ENCODE assay signal across 1 cellular context in the genomic region with DNA sequence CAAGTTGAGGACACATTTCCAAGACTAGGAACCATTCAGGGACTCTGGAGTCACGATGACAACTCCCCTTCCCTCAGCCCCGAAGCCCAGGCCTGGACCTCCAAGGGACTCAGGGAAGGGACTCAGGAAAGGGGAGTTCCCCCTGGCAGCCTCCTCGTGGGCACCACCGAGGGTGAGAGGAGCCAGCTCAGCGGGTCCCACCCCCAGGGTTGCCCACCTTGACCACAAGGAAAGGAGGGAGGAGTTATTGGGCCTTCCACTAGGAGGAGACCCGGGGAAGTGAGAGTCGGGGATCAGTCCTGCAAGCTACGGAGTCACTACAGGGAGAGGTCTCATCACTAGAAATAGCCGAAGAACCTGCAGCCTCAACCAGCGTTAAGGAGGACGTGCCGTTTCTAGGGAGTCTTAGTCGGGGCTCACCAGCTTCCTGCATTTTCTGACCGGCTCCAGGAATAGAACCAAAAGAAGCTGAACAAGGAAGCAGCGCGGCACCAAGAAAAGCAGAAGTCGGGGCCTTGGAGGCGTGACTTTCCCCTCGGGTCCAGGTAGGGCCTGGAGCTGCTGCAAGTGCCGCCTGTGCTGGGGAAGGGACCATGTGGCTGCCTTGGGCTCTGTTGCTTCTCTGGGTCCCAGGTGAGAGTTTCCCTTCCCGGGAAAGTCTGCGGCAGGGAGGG.
TF ChIP-seq lines count a peak whose summit lies in the region.

A gene (plus strand): TSS at position 524 of the 674 bp plus-strand sequence. CDS start 70 bp downstream, at position 594.

TF ChIP-seq in K562, 482 proteins besides CTCF, POLR2A, EP300 and RAD21 (continued from another document and continues in another):
- TF ChIP-seq, protein P1, sequence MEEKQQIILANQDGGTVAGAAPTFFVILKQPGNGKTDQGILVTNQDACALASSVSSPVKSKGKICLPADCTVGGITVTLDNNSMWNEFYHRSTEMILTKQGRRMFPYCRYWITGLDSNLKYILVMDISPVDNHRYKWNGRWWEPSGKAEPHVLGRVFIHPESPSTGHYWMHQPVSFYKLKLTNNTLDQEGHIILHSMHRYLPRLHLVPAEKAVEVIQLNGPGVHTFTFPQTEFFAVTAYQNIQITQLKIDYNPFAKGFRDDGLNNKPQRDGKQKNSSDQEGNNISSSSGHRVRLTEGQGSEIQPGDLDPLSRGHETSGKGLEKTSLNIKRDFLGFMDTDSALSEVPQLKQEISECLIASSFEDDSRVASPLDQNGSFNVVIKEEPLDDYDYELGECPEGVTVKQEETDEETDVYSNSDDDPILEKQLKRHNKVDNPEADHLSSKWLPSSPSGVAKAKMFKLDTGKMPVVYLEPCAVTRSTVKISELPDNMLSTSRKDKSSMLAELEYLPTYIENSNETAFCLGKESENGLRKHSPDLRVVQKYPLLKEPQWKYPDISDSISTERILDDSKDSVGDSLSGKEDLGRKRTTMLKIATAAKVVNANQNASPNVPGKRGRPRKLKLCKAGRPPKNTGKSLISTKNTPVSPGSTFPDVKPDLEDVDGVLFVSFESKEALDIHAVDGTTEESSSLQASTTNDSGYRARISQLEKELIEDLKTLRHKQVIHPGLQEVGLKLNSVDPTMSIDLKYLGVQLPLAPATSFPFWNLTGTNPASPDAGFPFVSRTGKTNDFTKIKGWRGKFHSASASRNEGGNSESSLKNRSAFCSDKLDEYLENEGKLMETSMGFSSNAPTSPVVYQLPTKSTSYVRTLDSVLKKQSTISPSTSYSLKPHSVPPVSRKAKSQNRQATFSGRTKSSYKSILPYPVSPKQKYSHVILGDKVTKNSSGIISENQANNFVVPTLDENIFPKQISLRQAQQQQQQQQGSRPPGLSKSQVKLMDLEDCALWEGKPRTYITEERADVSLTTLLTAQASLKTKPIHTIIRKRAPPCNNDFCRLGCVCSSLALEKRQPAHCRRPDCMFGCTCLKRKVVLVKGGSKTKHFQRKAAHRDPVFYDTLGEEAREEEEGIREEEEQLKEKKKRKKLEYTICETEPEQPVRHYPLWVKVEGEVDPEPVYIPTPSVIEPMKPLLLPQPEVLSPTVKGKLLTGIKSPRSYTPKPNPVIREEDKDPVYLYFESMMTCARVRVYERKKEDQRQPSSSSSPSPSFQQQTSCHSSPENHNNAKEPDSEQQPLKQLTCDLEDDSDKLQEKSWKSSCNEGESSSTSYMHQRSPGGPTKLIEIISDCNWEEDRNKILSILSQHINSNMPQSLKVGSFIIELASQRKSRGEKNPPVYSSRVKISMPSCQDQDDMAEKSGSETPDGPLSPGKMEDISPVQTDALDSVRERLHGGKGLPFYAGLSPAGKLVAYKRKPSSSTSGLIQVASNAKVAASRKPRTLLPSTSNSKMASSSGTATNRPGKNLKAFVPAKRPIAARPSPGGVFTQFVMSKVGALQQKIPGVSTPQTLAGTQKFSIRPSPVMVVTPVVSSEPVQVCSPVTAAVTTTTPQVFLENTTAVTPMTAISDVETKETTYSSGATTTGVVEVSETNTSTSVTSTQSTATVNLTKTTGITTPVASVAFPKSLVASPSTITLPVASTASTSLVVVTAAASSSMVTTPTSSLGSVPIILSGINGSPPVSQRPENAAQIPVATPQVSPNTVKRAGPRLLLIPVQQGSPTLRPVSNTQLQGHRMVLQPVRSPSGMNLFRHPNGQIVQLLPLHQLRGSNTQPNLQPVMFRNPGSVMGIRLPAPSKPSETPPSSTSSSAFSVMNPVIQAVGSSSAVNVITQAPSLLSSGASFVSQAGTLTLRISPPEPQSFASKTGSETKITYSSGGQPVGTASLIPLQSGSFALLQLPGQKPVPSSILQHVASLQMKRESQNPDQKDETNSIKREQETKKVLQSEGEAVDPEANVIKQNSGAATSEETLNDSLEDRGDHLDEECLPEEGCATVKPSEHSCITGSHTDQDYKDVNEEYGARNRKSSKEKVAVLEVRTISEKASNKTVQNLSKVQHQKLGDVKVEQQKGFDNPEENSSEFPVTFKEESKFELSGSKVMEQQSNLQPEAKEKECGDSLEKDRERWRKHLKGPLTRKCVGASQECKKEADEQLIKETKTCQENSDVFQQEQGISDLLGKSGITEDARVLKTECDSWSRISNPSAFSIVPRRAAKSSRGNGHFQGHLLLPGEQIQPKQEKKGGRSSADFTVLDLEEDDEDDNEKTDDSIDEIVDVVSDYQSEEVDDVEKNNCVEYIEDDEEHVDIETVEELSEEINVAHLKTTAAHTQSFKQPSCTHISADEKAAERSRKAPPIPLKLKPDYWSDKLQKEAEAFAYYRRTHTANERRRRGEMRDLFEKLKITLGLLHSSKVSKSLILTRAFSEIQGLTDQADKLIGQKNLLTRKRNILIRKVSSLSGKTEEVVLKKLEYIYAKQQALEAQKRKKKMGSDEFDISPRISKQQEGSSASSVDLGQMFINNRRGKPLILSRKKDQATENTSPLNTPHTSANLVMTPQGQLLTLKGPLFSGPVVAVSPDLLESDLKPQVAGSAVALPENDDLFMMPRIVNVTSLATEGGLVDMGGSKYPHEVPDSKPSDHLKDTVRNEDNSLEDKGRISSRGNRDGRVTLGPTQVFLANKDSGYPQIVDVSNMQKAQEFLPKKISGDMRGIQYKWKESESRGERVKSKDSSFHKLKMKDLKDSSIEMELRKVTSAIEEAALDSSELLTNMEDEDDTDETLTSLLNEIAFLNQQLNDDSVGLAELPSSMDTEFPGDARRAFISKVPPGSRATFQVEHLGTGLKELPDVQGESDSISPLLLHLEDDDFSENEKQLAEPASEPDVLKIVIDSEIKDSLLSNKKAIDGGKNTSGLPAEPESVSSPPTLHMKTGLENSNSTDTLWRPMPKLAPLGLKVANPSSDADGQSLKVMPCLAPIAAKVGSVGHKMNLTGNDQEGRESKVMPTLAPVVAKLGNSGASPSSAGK (IDR thresholded peaks at IDR 0.05), result 0 out of 2 replicates have a peak, but pooled peaks have one; percentile 11
- TF ChIP-seq, protein P2, sequence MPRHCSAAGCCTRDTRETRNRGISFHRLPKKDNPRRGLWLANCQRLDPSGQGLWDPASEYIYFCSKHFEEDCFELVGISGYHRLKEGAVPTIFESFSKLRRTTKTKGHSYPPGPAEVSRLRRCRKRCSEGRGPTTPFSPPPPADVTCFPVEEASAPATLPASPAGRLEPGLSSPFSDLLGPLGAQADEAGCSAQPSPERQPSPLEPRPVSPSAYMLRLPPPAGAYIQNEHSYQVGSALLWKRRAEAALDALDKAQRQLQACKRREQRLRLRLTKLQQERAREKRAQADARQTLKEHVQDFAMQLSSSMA (CRISPR knock-in tag; IDR thresholded peaks at IDR 0.05), result 0 out of 2 replicates have a peak, but pooled peaks have one; percentile 23
- TF ChIP-seq KAT7 (CRISPR knock-in tag; IDR thresholded peaks at IDR 0.05; ENCODE audit: borderline replicate concordance), result peak; percentile 85
- TF ChIP-seq SETDB1 (IDR thresholded peaks at IDR 0.05; ENCODE audit: low read length), result no peak
- TF ChIP-seq ZNF175 (CRISPR knock-in tag; IDR thresholded peaks at IDR 0.05; ENCODE audit: low read depth), result peak; percentile 21; the same call in 1 of the 2 replicates
- TF ChIP-seq ZNF589 (CRISPR knock-in tag; IDR thresholded peaks at IDR 0.05; ENCODE audit: low read depth), result 0 out of 2 replicates have a peak, but pooled peaks have one; percentile 52
- TF ChIP-seq, protein P3, sequence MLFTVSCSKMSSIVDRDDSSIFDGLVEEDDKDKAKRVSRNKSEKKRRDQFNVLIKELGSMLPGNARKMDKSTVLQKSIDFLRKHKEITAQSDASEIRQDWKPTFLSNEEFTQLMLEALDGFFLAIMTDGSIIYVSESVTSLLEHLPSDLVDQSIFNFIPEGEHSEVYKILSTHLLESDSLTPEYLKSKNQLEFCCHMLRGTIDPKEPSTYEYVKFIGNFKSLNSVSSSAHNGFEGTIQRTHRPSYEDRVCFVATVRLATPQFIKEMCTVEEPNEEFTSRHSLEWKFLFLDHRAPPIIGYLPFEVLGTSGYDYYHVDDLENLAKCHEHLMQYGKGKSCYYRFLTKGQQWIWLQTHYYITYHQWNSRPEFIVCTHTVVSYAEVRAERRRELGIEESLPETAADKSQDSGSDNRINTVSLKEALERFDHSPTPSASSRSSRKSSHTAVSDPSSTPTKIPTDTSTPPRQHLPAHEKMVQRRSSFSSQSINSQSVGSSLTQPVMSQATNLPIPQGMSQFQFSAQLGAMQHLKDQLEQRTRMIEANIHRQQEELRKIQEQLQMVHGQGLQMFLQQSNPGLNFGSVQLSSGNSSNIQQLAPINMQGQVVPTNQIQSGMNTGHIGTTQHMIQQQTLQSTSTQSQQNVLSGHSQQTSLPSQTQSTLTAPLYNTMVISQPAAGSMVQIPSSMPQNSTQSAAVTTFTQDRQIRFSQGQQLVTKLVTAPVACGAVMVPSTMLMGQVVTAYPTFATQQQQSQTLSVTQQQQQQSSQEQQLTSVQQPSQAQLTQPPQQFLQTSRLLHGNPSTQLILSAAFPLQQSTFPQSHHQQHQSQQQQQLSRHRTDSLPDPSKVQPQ (CRISPR knock-in tag; IDR thresholded peaks at IDR 0.05; ENCODE audit: borderline replicate concordance), result no peak
- no peak for TF ChIP-seq ETV6 (IDR thresholded peaks at IDR 0.05; ENCODE audit: borderline replicate concordance in 1 of 2, low read depth in 2 of 2, low read length in 1 of 2)
- TF ChIP-seq ETV6 (CRISPR knock-in tag; IDR thresholded peaks at IDR 0.05; ENCODE audit: borderline replicate concordance), result 0 out of 2 replicates have a peak, but pooled peaks have one; percentile 42
- TF ChIP-seq ZNF830 (CRISPR knock-in tag; IDR thresholded peaks at IDR 0.05), result no peak
- no peak for TF ChIP-seq KLF6 (CRISPR knock-in tag; IDR thresholded peaks at IDR 0.05; ENCODE audit: borderline replicate concordance)
- no peak for TF ChIP-seq ZNF507 (tag; conservative IDR thresholded peaks at IDR 0.05)
- TF ChIP-seq PRPF4 (IDR thresholded peaks at IDR 0.05; ENCODE audit: insufficient read depth, low read depth, low read length, poor library complexity, severe bottlenecking), result no peak
- TF ChIP-seq, protein P4, sequence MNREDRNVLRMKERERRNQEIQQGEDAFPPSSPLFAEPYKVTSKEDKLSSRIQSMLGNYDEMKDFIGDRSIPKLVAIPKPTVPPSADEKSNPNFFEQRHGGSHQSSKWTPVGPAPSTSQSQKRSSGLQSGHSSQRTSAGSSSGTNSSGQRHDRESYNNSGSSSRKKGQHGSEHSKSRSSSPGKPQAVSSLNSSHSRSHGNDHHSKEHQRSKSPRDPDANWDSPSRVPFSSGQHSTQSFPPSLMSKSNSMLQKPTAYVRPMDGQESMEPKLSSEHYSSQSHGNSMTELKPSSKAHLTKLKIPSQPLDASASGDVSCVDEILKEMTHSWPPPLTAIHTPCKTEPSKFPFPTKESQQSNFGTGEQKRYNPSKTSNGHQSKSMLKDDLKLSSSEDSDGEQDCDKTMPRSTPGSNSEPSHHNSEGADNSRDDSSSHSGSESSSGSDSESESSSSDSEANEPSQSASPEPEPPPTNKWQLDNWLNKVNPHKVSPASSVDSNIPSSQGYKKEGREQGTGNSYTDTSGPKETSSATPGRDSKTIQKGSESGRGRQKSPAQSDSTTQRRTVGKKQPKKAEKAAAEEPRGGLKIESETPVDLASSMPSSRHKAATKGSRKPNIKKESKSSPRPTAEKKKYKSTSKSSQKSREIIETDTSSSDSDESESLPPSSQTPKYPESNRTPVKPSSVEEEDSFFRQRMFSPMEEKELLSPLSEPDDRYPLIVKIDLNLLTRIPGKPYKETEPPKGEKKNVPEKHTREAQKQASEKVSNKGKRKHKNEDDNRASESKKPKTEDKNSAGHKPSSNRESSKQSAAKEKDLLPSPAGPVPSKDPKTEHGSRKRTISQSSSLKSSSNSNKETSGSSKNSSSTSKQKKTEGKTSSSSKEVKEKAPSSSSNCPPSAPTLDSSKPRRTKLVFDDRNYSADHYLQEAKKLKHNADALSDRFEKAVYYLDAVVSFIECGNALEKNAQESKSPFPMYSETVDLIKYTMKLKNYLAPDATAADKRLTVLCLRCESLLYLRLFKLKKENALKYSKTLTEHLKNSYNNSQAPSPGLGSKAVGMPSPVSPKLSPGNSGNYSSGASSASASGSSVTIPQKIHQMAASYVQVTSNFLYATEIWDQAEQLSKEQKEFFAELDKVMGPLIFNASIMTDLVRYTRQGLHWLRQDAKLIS (CRISPR knock-in tag; IDR thresholded peaks at IDR 0.05), result peak; percentile 68; the same call in 1 of the 2 replicates
- TF ChIP-seq, protein P5, sequence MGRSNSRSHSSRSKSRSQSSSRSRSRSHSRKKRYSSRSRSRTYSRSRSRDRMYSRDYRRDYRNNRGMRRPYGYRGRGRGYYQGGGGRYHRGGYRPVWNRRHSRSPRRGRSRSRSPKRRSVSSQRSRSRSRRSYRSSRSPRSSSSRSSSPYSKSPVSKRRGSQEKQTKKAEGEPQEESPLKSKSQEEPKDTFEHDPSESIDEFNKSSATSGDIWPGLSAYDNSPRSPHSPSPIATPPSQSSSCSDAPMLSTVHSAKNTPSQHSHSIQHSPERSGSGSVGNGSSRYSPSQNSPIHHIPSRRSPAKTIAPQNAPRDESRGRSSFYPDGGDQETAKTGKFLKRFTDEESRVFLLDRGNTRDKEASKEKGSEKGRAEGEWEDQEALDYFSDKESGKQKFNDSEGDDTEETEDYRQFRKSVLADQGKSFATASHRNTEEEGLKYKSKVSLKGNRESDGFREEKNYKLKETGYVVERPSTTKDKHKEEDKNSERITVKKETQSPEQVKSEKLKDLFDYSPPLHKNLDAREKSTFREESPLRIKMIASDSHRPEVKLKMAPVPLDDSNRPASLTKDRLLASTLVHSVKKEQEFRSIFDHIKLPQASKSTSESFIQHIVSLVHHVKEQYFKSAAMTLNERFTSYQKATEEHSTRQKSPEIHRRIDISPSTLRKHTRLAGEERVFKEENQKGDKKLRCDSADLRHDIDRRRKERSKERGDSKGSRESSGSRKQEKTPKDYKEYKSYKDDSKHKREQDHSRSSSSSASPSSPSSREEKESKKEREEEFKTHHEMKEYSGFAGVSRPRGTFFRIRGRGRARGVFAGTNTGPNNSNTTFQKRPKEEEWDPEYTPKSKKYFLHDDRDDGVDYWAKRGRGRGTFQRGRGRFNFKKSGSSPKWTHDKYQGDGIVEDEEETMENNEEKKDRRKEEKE (IDR thresholded peaks at IDR 0.05; ENCODE audit: borderline replicate concordance in 1 of 2, control insufficient read depth in 1 of 2, low read depth in 2 of 2, low read length in 1 of 2), result no peak
- 0 out of 2 replicates have a peak, but pooled peaks have one; percentile 17 for TF ChIP-seq SP1 (CRISPR knock-in tag; IDR thresholded peaks at IDR 0.05)
- TF ChIP-seq, protein P6, sequence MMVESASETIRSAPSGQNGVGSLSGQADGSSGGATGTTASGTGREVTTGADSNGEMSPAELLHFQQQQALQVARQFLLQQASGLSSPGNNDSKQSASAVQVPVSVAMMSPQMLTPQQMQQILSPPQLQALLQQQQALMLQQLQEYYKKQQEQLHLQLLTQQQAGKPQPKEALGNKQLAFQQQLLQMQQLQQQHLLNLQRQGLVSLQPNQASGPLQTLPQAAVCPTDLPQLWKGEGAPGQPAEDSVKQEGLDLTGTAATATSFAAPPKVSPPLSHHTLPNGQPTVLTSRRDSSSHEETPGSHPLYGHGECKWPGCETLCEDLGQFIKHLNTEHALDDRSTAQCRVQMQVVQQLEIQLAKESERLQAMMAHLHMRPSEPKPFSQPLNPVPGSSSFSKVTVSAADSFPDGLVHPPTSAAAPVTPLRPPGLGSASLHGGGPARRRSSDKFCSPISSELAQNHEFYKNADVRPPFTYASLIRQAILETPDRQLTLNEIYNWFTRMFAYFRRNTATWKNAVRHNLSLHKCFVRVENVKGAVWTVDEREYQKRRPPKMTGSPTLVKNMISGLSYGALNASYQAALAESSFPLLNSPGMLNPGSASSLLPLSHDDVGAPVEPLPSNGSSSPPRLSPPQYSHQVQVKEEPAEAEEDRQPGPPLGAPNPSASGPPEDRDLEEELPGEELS (CRISPR knock-in tag; IDR thresholded peaks at IDR 0.05; ENCODE audit: borderline replicate concordance), result no peak
- peak; percentile 63 for TF ChIP-seq GABPB1 (CRISPR knock-in tag; IDR thresholded peaks at IDR 0.05)
- no peak for TF ChIP-seq KLF13 (tag; IDR thresholded peaks at IDR 0.05; ENCODE audit: borderline replicate concordance, low read depth)
- TF ChIP-seq, protein P7, sequence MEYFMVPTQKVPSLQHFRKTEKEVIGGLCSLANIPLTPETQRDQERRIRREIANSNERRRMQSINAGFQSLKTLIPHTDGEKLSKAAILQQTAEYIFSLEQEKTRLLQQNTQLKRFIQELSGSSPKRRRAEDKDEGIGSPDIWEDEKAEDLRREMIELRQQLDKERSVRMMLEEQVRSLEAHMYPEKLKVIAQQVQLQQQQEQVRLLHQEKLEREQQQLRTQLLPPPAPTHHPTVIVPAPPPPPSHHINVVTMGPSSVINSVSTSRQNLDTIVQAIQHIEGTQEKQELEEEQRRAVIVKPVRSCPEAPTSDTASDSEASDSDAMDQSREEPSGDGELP (CRISPR knock-in tag; IDR thresholded peaks at IDR 0.05; ENCODE audit: borderline replicate concordance), result peak; percentile 38; the same call in 1 of the 2 replicates
- no peak for TF ChIP-seq ZNF316 (IDR thresholded peaks at IDR 0.05)
